In genomic region chr16:65509172-65509571, GRCh38 we compare ENCODE assay signal across 19 cellular contexts.
A peak's percentile ranks its signal among the peaks of the same experiment; 100 is the strongest.
DNase-seq lines count a peak whose midpoint lies in the region; ATAC-seq, FAIRE-seq and TF ChIP-seq lines count a peak whose summit lies in the region.
"Had no signal": no experiment of that assay in that cellular context is flagged by ENCODE, and none has a peak within 500 bp of the region (broad histone marks: within the 10 kb centered on the region; RNA-seq: fewer than 3 reads in every experiment).

No MANE protein-coding gene starts in this region.

- no peaks in the 10 kb centered on the region for H3K36me3 Mint-ChIP-seq in neural progenitor cell
- H3K36me3 Mint-ChIP-seq: IgD-negative memory B cell had no signal

- no peaks in the 10 kb centered on the region for H3K27me3 Mint-ChIP-seq in neural progenitor cell (ENCODE audit: insufficient read depth, low read depth)
- H3K27me3 Mint-ChIP-seq: IgD-negative memory B cell had no signal

- intact Hi-C loops in psoas muscle (cut with DNase I): no loop called here

- H3K36me3 ChIP-seq in neural progenitor cell: no peaks in the 10 kb centered on the region
- H3K36me3 ChIP-seq in psoas muscle (ENCODE audit: insufficient read depth in 1 of 2, low read depth in 1 of 2): no peaks in the 10 kb centered on the region
- H3K36me3 ChIP-seq: HAP-1, SJSA1 had no signal

- DNase-seq in AG09309 (ENCODE audit: low read depth) (peak; percentile 1), NOMO-1 treated with DMSO at 0.1 percent for 48 hours (lab: John Stamatoyannopoulos, UW; ENCODE audit: unreplicated experiment) (peak; percentile 87), neural progenitor cell (ENCODE audit: low spot score) (no peak), GM12891 (ENCODE audit: insufficient read length, low spot score) (no peak), GM12892 (ENCODE audit: insufficient read length) (no peak), psoas muscle (no peak)
- DNase-seq in activated T-cell treated with anti-CD3 and anti-CD28 coated beads, Interleukin-2, amount 50 U/mL, for 1 hour: no peak
- DNase-seq: NCI-H187 treated with DMSO at 0.1 percent for 48 hours; NCI-H446; NCI-H69; NK-92 treated with Interleukin-12 subunit alpha and Interleukin-12 subunit beta, amount 100 ng/mL, for 24 hours; PC-3 had no signal

- H3K4me3 ChIP-seq in AG09309 (ENCODE audit: control insufficient read depth, low read depth, low read length) (no peak overlapping the region), neural progenitor cell (no peak overlapping the region), psoas muscle (no peak overlapping the region)
- H3K4me3 ChIP-seq: HAP-1, SJSA1 had no signal

- no peaks in the 10 kb centered on the region for H4K20me1 ChIP-seq in neural progenitor cell (ENCODE audit: low read depth)

- H3K9me3 Mint-ChIP-seq in neural progenitor cell: no peaks in the 10 kb centered on the region

- TF ChIP-seq POLR2A in GM12891 (IDR thresholded peaks at IDR 0.05; ENCODE audit: low read depth, low read length): no peak
- TF ChIP-seq POLR2A in GM12892 (IDR thresholded peaks at IDR 0.05; ENCODE audit: low read depth, low read length): no peak

- H3F3A ChIP-seq in neural progenitor cell (ENCODE audit: low read depth): no peaks in the 10 kb centered on the region

- H3K9me3 ChIP-seq in neural progenitor cell (ENCODE audit: low read depth) (no peaks in the 10 kb centered on the region), psoas muscle (no peaks in the 10 kb centered on the region)
- H3K9me3 ChIP-seq: HAP-1, SJSA1 had no signal

- H3K4me3 Mint-ChIP-seq in neural progenitor cell: no peak overlapping the region

- H3K79me2 ChIP-seq in neural progenitor cell (ENCODE audit: low read depth): no peaks in the 10 kb centered on the region

- H3K27ac ChIP-seq in neural progenitor cell (no peak overlapping the region), psoas muscle (no peak overlapping the region)
- H3K27ac ChIP-seq: C4-2B, HL-60 had no signal

- 69 to 76% (median 71%) methylated on average over 4 of the region's 4 CpGs for WGBS in psoas muscle, 3 donors

- H3K4me2 ChIP-seq in neural progenitor cell: no peak overlapping the region

- no peak overlapping the region for H3K9ac ChIP-seq in neural progenitor cell

- no peak for TF ChIP-seq CTCF in AG09309 (IDR thresholded peaks at IDR 0.05; ENCODE audit: control insufficient read depth, insufficient read depth, low read depth, low read length, missing control alignments)
- TF ChIP-seq CTCF in neural progenitor cell (IDR thresholded peaks at IDR 0.05): no peak
- no peak for TF ChIP-seq CTCF in psoas muscle (IDR thresholded peaks at IDR 0.05)

- H3K27me3 ChIP-seq in neural progenitor cell: no peaks in the 10 kb centered on the region
- no peaks in the 10 kb centered on the region for H3K27me3 ChIP-seq in psoas muscle (ENCODE audit: insufficient read depth in 3 of 3, low read length in 2 of 3)
- H3K27me3 ChIP-seq: SJSA1 had no signal

- H3K4me1 ChIP-seq in neural progenitor cell: no peaks in the 10 kb centered on the region
- H3K4me1 ChIP-seq in psoas muscle: no peaks in the 10 kb centered on the region
- H3K4me1 ChIP-seq: HAP-1 had no signal

- ATAC-seq in esophagus mucosa (peak; percentile 97), psoas muscle (no peak)
- ATAC-seq: PC-3 had no signal

- no peak overlapping the region for H2AFZ ChIP-seq in neural progenitor cell (replicated peaks)

- peaks cover 10% of the 10 kb centered on the region for H3K4me1 Mint-ChIP-seq in neural progenitor cell
- H3K4me1 Mint-ChIP-seq: IgD-negative memory B cell had no signal

- H3K27ac Mint-ChIP-seq in neural progenitor cell: peak overlapping the region; percentile 10

- FAIRE-seq in GM12891 (lab: Jason Lieb, UNC) (no peak), GM12892 (lab: Jason Lieb, UNC) (no peak)
- FAIRE-seq: HTR-8/SVneo had no signal

TF ChIP-seq in GM12891, 5 proteins besides CTCF, POLR2A, EP300 and RAD21:
- TF ChIP-seq TAF1 (IDR thresholded peaks at IDR 0.05; ENCODE audit: low read depth, low read length): no peak
- TF ChIP-seq SPI1 (IDR thresholded peaks at IDR 0.05; ENCODE audit: low read depth, low read length): no peak
- no peak for TF ChIP-seq PAX5 (IDR thresholded peaks at IDR 0.05; ENCODE audit: insufficient read depth, low read length, severe bottlenecking)
- TF ChIP-seq POLR2AphosphoS5 (IDR thresholded peaks at IDR 0.05; ENCODE audit: low read depth, low read length): no peak
- no peak for TF ChIP-seq POU2F2 (IDR thresholded peaks at IDR 0.05; ENCODE audit: low read depth, low read length)
TF ChIP-seq in GM12891: peak in this region for 0.

Comparison
In these comparisons a context has a peak if more than half of its experiments do, and no peak if none do; other contexts are left out.
1. DNase-seq: peak in AG09309 (single experiment) and NOMO-1 treated with DMSO at 0.1 percent for 48 hours (single experiment); none in neural progenitor cell (single experiment), GM12891 (single experiment), activated T-cell treated with anti-CD3 and anti-CD28 coated beads, Interleukin-2, amount 50 U/mL, for 1 hour (single experiment), GM12892 (single experiment) and psoas muscle (0 of 2).